ENCODE assay signal across 1 cellular context in genomic region chr7:100472854-100473499, GRCh38.
A peak's percentile ranks its signal among the peaks of the same experiment; 100 is the strongest.
TF ChIP-seq lines count a peak whose summit lies in the region.

No MANE protein-coding gene starts in this region.

TF ChIP-seq in K562, 482 proteins besides CTCF, POLR2A, EP300 and RAD21 (continued from another document and continues in another):
- TF ChIP-seq ZNF639 (CRISPR knock-in tag; conservative IDR thresholded peaks at IDR 0.05 in 1 of 2, IDR thresholded peaks at IDR 0.05 in 1 of 2): peak in 1 of 2 experiments; percentile 56; a peak in 1 of 4 replicates
- no peak for TF ChIP-seq HMG20B (CRISPR knock-in tag; IDR thresholded peaks at IDR 0.05)
- no peak for TF ChIP-seq MXI1 (IDR thresholded peaks at IDR 0.05; ENCODE audit: low read depth, low read length)
- TF ChIP-seq SIN3B (IDR thresholded peaks at IDR 0.05; ENCODE audit: low read depth): no peak
- no peak for TF ChIP-seq HDAC8 (tag; IDR thresholded peaks at IDR 0.05)
- no peak for TF ChIP-seq E4F1 (CRISPR knock-in tag; IDR thresholded peaks at IDR 0.05; ENCODE audit: borderline replicate concordance)
- no peak for TF ChIP-seq CCAR2 (IDR thresholded peaks at IDR 0.05; ENCODE audit: low read depth, low read length)
- peak; percentile 32 for TF ChIP-seq PRDM10 (IDR thresholded peaks at IDR 0.05; ENCODE audit: partially characterized antibody)
- peak; percentile 67 for TF ChIP-seq TEAD4 (IDR thresholded peaks at IDR 0.05; ENCODE audit: low read length)
- TF ChIP-seq TEAD4 (CRISPR knock-in tag; IDR thresholded peaks at IDR 0.05; ENCODE audit: borderline replicate concordance): no peak
- no peak for TF ChIP-seq POLR3G (IDR thresholded peaks at IDR 0.05; ENCODE audit: extremely low read depth, insufficient read length, insufficient replicate concordance)
- no peak for TF ChIP-seq ZFPM2 (CRISPR knock-in tag; IDR thresholded peaks at IDR 0.05)
- TF ChIP-seq, protein P1, sequence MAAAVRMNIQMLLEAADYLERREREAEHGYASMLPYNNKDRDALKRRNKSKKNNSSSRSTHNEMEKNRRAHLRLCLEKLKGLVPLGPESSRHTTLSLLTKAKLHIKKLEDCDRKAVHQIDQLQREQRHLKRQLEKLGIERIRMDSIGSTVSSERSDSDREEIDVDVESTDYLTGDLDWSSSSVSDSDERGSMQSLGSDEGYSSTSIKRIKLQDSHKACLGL (CRISPR knock-in tag; IDR thresholded peaks at IDR 0.05; ENCODE audit: borderline replicate concordance, poor library complexity, severe bottlenecking): no peak
- no peak for TF ChIP-seq ZZZ3 (IDR thresholded peaks at IDR 0.05)
- no peak for TF ChIP-seq RBBP5 (IDR thresholded peaks at IDR 0.05; ENCODE audit: borderline replicate concordance, insufficient read depth, low read length, poor library complexity, severe bottlenecking)
- TF ChIP-seq ZNF696 (CRISPR knock-in tag; conservative IDR thresholded peaks at IDR 0.05): no peak
- TF ChIP-seq ID3 (CRISPR knock-in tag; IDR thresholded peaks at IDR 0.05): no peak
- TF ChIP-seq ID3 (tag; IDR thresholded peaks at IDR 0.05): no peak
- TF ChIP-seq TCF3 (CRISPR knock-in tag; IDR thresholded peaks at IDR 0.05): peak; percentile 82
- TF ChIP-seq SNIP1 (IDR thresholded peaks at IDR 0.05; ENCODE audit: low read depth): no peak
- TF ChIP-seq ZNF707 (CRISPR knock-in tag; conservative IDR thresholded peaks at IDR 0.05): no peak
- TF ChIP-seq ZBTB7A (IDR thresholded peaks at IDR 0.05; ENCODE audit: borderline replicate concordance, control insufficient read depth, low read depth, low read length): peak; percentile 50
- no peak for TF ChIP-seq TGIF2 (CRISPR knock-in tag; IDR thresholded peaks at IDR 0.05)
- no peak for TF ChIP-seq HNRNPUL1 (IDR thresholded peaks at IDR 0.05; ENCODE audit: low read length)
- no peak for TF ChIP-seq WHSC1 (IDR thresholded peaks at IDR 0.05; ENCODE audit: low read length)
- TF ChIP-seq DIDO1 (tag; IDR thresholded peaks at IDR 0.05; ENCODE audit: low read depth): no peak
- no peak for TF ChIP-seq TRIM28 (IDR thresholded peaks at IDR 0.05)
- peak; percentile 48; the same call in 1 of the 2 replicates for TF ChIP-seq GABPB1 (CRISPR knock-in tag; IDR thresholded peaks at IDR 0.05)
- TF ChIP-seq ZNF57 (CRISPR knock-in tag; IDR thresholded peaks at IDR 0.05): no peak
- peak in 1 of 2 experiments; percentile 53; a peak in 1 of 4 replicates for TF ChIP-seq RCOR1 (IDR thresholded peaks at IDR 0.05; ENCODE audit: borderline replicate concordance in 1 of 2, low read depth in 2 of 2, low read length in 2 of 2)
- TF ChIP-seq FOSL1 (tag; conservative IDR thresholded peaks at IDR 0.05): peak; percentile 87
- no peak for TF ChIP-seq POU5F1 (IDR thresholded peaks at IDR 0.05; ENCODE audit: borderline replicate concordance, low read depth, low read length, partially characterized antibody)
- no peak for TF ChIP-seq FOXJ3 (CRISPR knock-in tag; IDR thresholded peaks at IDR 0.05)
- TF ChIP-seq SREBF1 (IDR thresholded peaks at IDR 0.05; ENCODE audit: borderline replicate concordance, low read depth, low read length): no peak
- TF ChIP-seq CREM (IDR thresholded peaks at IDR 0.05; ENCODE audit: low read depth): 0 out of 2 replicates have a peak, but pooled peaks have one; percentile 45
- TF ChIP-seq SAP30 (IDR thresholded peaks at IDR 0.05; ENCODE audit: borderline replicate concordance, insufficient read depth, low read depth, low read length, poor library complexity, severe bottlenecking): no peak
- TF ChIP-seq HNRNPLL (IDR thresholded peaks at IDR 0.05; ENCODE audit: low read depth, low read length, poor library complexity, severe bottlenecking): no peak
- TF ChIP-seq, protein P2, sequence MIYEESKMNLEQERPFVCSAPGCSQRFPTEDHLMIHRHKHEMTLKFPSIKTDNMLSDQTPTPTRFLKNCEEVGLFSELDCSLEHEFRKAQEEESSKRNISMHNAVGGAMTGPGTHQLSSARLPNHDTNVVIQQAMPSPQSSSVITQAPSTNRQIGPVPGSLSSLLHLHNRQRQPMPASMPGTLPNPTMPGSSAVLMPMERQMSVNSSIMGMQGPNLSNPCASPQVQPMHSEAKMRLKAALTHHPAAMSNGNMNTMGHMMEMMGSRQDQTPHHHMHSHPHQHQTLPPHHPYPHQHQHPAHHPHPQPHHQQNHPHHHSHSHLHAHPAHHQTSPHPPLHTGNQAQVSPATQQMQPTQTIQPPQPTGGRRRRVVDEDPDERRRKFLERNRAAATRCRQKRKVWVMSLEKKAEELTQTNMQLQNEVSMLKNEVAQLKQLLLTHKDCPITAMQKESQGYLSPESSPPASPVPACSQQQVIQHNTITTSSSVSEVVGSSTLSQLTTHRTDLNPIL (CRISPR knock-in tag; IDR thresholded peaks at IDR 0.05): no peak
- TF ChIP-seq ZNF764 (CRISPR knock-in tag; IDR thresholded peaks at IDR 0.05; ENCODE audit: low read depth): no peak
- no peak for TF ChIP-seq TARDBP (IDR thresholded peaks at IDR 0.05)
- no peak for TF ChIP-seq POLR2B (IDR thresholded peaks at IDR 0.05; ENCODE audit: low read depth, partially characterized antibody)
- no peak for TF ChIP-seq ZNF282 (CRISPR knock-in tag; IDR thresholded peaks at IDR 0.05)
- TF ChIP-seq SMARCC2 (IDR thresholded peaks at IDR 0.05; ENCODE audit: low read depth): peak; percentile 46; the same call in 1 of the 2 replicates
- no peak for TF ChIP-seq PHF21A (IDR thresholded peaks at IDR 0.05; ENCODE audit: borderline replicate concordance, low read depth)
- TF ChIP-seq KLF10 (CRISPR knock-in tag; IDR thresholded peaks at IDR 0.05): no peak
- no peak for TF ChIP-seq POLR3A (IDR thresholded peaks at IDR 0.05; ENCODE audit: borderline replicate concordance, extremely low read depth, insufficient read depth, insufficient read length)
- 0 out of 2 replicates have a peak, but pooled peaks have one; percentile 18 for TF ChIP-seq DMBX1 (CRISPR knock-in tag; IDR thresholded peaks at IDR 0.05; ENCODE audit: borderline replicate concordance)
- TF ChIP-seq TAL1 (IDR thresholded peaks at IDR 0.05): peak; percentile 50; the same call in 1 of the 2 replicates
- TF ChIP-seq EWSR1 (IDR thresholded peaks at IDR 0.05; ENCODE audit: borderline replicate concordance, low read depth, partially characterized antibody): no peak
- TF ChIP-seq BCOR (IDR thresholded peaks at IDR 0.05): peak; percentile 40; the same call in 1 of the 2 replicates
- no peak for TF ChIP-seq ARHGAP35 (IDR thresholded peaks at IDR 0.05; ENCODE audit: partially characterized antibody)
- no peak for TF ChIP-seq SAFB2 (IDR thresholded peaks at IDR 0.05; ENCODE audit: borderline replicate concordance, low read depth, low read length, severe bottlenecking)
- no peak for TF ChIP-seq TBP (optimal IDR thresholded peaks at IDR 0.05; ENCODE audit: low read depth, low read length)
- TF ChIP-seq, protein P3, sequence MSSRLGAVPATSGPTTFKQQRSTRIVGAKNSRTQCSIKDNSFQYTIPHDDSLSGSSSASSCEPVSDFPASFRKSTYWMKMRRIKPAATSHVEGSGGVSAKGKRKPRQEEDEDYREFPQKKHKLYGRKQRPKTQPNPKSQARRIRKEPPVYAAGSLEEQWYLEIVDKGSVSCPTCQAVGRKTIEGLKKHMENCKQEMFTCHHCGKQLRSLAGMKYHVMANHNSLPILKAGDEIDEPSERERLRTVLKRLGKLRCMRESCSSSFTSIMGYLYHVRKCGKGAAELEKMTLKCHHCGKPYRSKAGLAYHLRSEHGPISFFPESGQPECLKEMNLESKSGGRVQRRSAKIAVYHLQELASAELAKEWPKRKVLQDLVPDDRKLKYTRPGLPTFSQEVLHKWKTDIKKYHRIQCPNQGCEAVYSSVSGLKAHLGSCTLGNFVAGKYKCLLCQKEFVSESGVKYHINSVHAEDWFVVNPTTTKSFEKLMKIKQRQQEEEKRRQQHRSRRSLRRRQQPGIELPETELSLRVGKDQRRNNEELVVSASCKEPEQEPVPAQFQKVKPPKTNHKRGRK (tag; IDR thresholded peaks at IDR 0.05): no peak
- TF ChIP-seq JUN (IDR thresholded peaks at IDR 0.05; ENCODE audit: borderline replicate concordance, low read depth, low read length): 0 out of 2 replicates have a peak, but pooled peaks have one; percentile 52
- TF ChIP-seq JUN (CRISPR knock-in tag; IDR thresholded peaks at IDR 0.05; ENCODE audit: borderline replicate concordance): no peak
- TF ChIP-seq, protein P4, sequence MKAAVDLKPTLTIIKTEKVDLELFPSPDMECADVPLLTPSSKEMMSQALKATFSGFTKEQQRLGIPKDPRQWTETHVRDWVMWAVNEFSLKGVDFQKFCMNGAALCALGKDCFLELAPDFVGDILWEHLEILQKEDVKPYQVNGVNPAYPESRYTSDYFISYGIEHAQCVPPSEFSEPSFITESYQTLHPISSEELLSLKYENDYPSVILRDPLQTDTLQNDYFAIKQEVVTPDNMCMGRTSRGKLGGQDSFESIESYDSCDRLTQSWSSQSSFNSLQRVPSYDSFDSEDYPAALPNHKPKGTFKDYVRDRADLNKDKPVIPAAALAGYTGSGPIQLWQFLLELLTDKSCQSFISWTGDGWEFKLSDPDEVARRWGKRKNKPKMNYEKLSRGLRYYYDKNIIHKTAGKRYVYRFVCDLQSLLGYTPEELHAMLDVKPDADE (conservative IDR thresholded peaks at IDR 0.05; ENCODE audit: control insufficient read depth, low read depth, low read length): no peak
- TF ChIP-seq, protein P5, sequence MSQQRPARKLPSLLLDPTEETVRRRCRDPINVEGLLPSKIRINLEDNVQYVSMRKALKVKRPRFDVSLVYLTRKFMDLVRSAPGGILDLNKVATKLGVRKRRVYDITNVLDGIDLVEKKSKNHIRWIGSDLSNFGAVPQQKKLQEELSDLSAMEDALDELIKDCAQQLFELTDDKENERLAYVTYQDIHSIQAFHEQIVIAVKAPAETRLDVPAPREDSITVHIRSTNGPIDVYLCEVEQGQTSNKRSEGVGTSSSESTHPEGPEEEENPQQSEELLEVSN (IDR thresholded peaks at IDR 0.05; ENCODE audit: borderline replicate concordance in 1 of 2, extremely low read depth in 1 of 2, insufficient read depth in 1 of 2, insufficient read length in 1 of 2, low read depth in 1 of 2, low read length in 1 of 2, poor library complexity in 1 of 2, severe bottlenecking in 1 of 2): peak; percentile 19 to 58
- 0 out of 2 replicates have a peak, but pooled peaks have one; percentile 26 for TF ChIP-seq CXXC5 (CRISPR knock-in tag; IDR thresholded peaks at IDR 0.05)
- 0 out of 2 replicates have a peak, but pooled peaks have one; percentile 29 for TF ChIP-seq XRCC5 (IDR thresholded peaks at IDR 0.05; ENCODE audit: low read depth, low read length)
- peak; percentile 34; the same call in 1 of the 2 replicates for TF ChIP-seq ETV1 (tag; conservative IDR thresholded peaks at IDR 0.05; ENCODE audit: low read depth)
- TF ChIP-seq SIRT6 (IDR thresholded peaks at IDR 0.05; ENCODE audit: low read depth, low read length): no peak
